15 cellular contexts compared by ENCODE assay signal in genomic region chr12:67331123-67331522, GRCh38.
A peak's percentile ranks its signal among the peaks of the same experiment; 100 is the strongest.
DNase-seq lines count a peak whose midpoint lies in the region; ATAC-seq and TF ChIP-seq lines count a peak whose summit lies in the region.
"Had no signal": no experiment of that assay in that cellular context is flagged by ENCODE, and none has a peak within 500 bp of the region (broad histone marks: within the 10 kb centered on the region; RNA-seq: fewer than 3 reads in every experiment).

No MANE protein-coding gene starts in this region.

- no peaks in the 10 kb centered on the region for H3K4me1 ChIP-seq in mammary epithelial cell (ENCODE audit: insufficient read depth, low read length)

- H3K36me3 ChIP-seq in mammary epithelial cell (ENCODE audit: insufficient read depth, low read length): no peaks in the 10 kb centered on the region

- TF ChIP-seq CTCF in mammary epithelial cell (conservative IDR thresholded peaks at IDR 0.05 in 1 of 2, IDR thresholded peaks at IDR 0.05 in 1 of 2; ENCODE audit: extremely low read depth in 1 of 2, insufficient read depth in 1 of 2, low read depth in 1 of 2, low read length in 2 of 2): no peak

- H3K27ac ChIP-seq in mammary epithelial cell (ENCODE audit: insufficient read depth, low read depth, low read length): no peak overlapping the region

- no peaks in the 10 kb centered on the region for H3K9me3 ChIP-seq in T-helper 17 cell (ENCODE audit: control insufficient read depth, low read length, poor library complexity, severe bottlenecking)
- H3K9me3 ChIP-seq in mammary epithelial cell (replicated peaks; ENCODE audit: insufficient read depth, low read length): no peaks in the 10 kb centered on the region

- no peak overlapping the region for H2AFZ ChIP-seq in mammary epithelial cell (ENCODE audit: low read depth, low read length)
- H2AFZ ChIP-seq: GM23338 had no signal

- intact Hi-C loops in mammary epithelial cell (cut with micrococcal nuclease): no loop called here

- H3K9me3 Mint-ChIP-seq in activated CD8-positive, alpha-beta memory T cell treated with anti-CD3 and anti-CD28 coated beads, Interleukin-2, amount 10 ng/mL, durations not matched to agents 7 days and 5 days (ENCODE audit: low read depth): no peaks in the 10 kb centered on the region
- H3K9me3 Mint-ChIP-seq: GM23338 had no signal

- no peaks in the 10 kb centered on the region for H3K27me3 ChIP-seq in mammary epithelial cell (ENCODE audit: insufficient read depth, low read length)

- no peak overlapping the region for H3K9ac ChIP-seq in mammary epithelial cell (ENCODE audit: insufficient read depth, low read length)

- peak; percentile 75 for ATAC-seq in activated CD8-positive, alpha-beta memory T cell treated with anti-CD3 and anti-CD28 coated beads, Interleukin-2, amount 10 ng/mL, durations not matched to agents 7 days and 5 days
- ATAC-seq in GM18498 (IDR thresholded peaks at IDR 0.05; ENCODE audit: unreplicated experiment): peak; percentile 58
- no peak for ATAC-seq in T-helper 17 cell
- no peak for ATAC-seq in GM18517 (IDR thresholded peaks at IDR 0.05; ENCODE audit: unreplicated experiment)
- ATAC-seq: GM23338 had no signal

- H3K4me3 ChIP-seq in mammary epithelial cell (replicated peaks in 1 of 3; ENCODE audit: insufficient read depth in 1 of 3, low read depth in 2 of 3, low read length in 3 of 3): no peak overlapping the region
- H3K4me3 ChIP-seq: GM23338 had no signal

- in situ Hi-C loops in mammary epithelial cell (cut with MboI; ENCODE audit: low sequenced_read_pairs in 2 of 2): no loop called here

- peak overlapping the region; percentile 68 for H3K27ac Mint-ChIP-seq in activated CD8-positive, alpha-beta memory T cell treated with anti-CD3 and anti-CD28 coated beads, Interleukin-2, amount 10 ng/mL, durations not matched to agents 7 days and 5 days
- no peak overlapping the region for H3K27ac Mint-ChIP-seq in T-helper 17 cell
- H3K27ac Mint-ChIP-seq: B cell; CD4-positive, alpha-beta T cell; GM23338; IgD-negative memory B cell had no signal

- peak overlapping the region; percentile 10 for H3K4me3 Mint-ChIP-seq in activated CD8-positive, alpha-beta memory T cell treated with anti-CD3 and anti-CD28 coated beads, Interleukin-2, amount 10 ng/mL, durations not matched to agents 7 days and 5 days
- H3K4me3 Mint-ChIP-seq in T-helper 17 cell: peak overlapping the region; percentile 4
- H3K4me3 Mint-ChIP-seq: B cell; CD4-positive, alpha-beta T cell; GM23338; IgD-negative memory B cell had no signal

- peaks cover 5% of the 10 kb centered on the region for H3K4me1 Mint-ChIP-seq in activated CD8-positive, alpha-beta memory T cell treated with anti-CD3 and anti-CD28 coated beads, Interleukin-2, amount 10 ng/mL, durations not matched to agents 7 days and 5 days
- H3K4me1 Mint-ChIP-seq in T-helper 17 cell: peaks cover 5% of the 10 kb centered on the region
- H3K4me1 Mint-ChIP-seq: GM23338 had no signal

- H3K36me3 Mint-ChIP-seq in activated CD8-positive, alpha-beta memory T cell treated with anti-CD3 and anti-CD28 coated beads, Interleukin-2, amount 10 ng/mL, durations not matched to agents 7 days and 5 days: peaks cover 10% of the 10 kb centered on the region
- no peaks in the 10 kb centered on the region for H3K36me3 Mint-ChIP-seq in T-helper 17 cell (ENCODE audit: low read depth)
- H3K36me3 Mint-ChIP-seq: IgD-negative memory B cell had no signal

- peak; percentile 51 for DNase-seq in activated CD8-positive, alpha-beta memory T cell treated with anti-CD3 and anti-CD28 coated beads, Interleukin-2, amount 10 ng/mL, durations not matched to agents 7 days and 5 days
- no peak for DNase-seq in activated CD8-positive, alpha-beta memory T cell treated with anti-CD3 and anti-CD28 coated beads for 24 hours
- no peak for DNase-seq in T-helper 17 cell
- DNase-seq in HPDE6-E6E7 (ENCODE audit: extremely low spot score): no peak
- no peak for DNase-seq in mammary epithelial cell
- DNase-seq: C1 segment of cervical spinal cord; CD4-positive, alpha-beta T cell; COR-L47; H7; KG1 had no signal

- no peaks in the 10 kb centered on the region for H3K79me2 ChIP-seq in mammary epithelial cell (ENCODE audit: insufficient read depth, low read length)

- H3K27me3 Mint-ChIP-seq in activated CD8-positive, alpha-beta memory T cell treated with anti-CD3 and anti-CD28 coated beads, Interleukin-2, amount 10 ng/mL, durations not matched to agents 7 days and 5 days: no peaks in the 10 kb centered on the region
- no peaks in the 10 kb centered on the region for H3K27me3 Mint-ChIP-seq in T-helper 17 cell
- H3K27me3 Mint-ChIP-seq: B cell; CD4-positive, alpha-beta T cell; IgD-negative memory B cell had no signal

- no peaks in the 10 kb centered on the region for H4K20me1 ChIP-seq in mammary epithelial cell (ENCODE audit: insufficient read depth, low read length)

- dilution Hi-C loops in mammary epithelial cell (cut with HindIII; ENCODE audit: low sequenced_read_pairs): no loop called here

- 92% methylated on average over 1 of the region's 1 CpG for WGBS in mammary epithelial cell (ENCODE audit: low coverage, missing lambda C conversion rate)

- CTCF ChIA-PET in activated CD8-positive, alpha-beta memory T cell treated with anti-CD3 and anti-CD28 coated beads, Interleukin-2, amount 10 ng/mL, durations not matched to agents 7 days and 5 days (lab: Charles Lee): interaction anchor here (1.2 kb wide), 1 partner anchor 612 kb away, joined by 3 read pairs; no protein-coding TSS in a partner anchor
- CTCF ChIA-PET in mammary epithelial cell (lab: Charles Lee; ENCODE audit: low non-redundant PET): no interaction called here

- no TSS peak for BruUV-seq in mammary epithelial cell (replicated peaks; lab: Mats Ljungman, UMichigan)

- H3K4me2 ChIP-seq in mammary epithelial cell (ENCODE audit: insufficient read depth, low read depth, low read length): no peak overlapping the region
- H3K4me2 ChIP-seq: GM23338 had no signal

Comparison
In these comparisons a context has a peak if more than half of its experiments do, and no peak if none do; other contexts are left out.
1. ATAC-seq: peak in activated CD8-positive, alpha-beta memory T cell treated with anti-CD3 and anti-CD28 coated beads, Interleukin-2, amount 10 ng/mL, durations not matched to agents 7 days and 5 days (single experiment) and GM18498 (single experiment); none in T-helper 17 cell (single experiment) and GM18517 (single experiment).